ENCODE assay signal across 9 cellular contexts in genomic region chr4:42397256-42397634, GRCh38. TPM values are rescaled to one million over a fixed set of nuclear protein-coding genes. Genes with fewer than 3 reads are reported as not detected.
A peak's percentile ranks its signal among the peaks of the same experiment; 100 is the strongest.
DNase-seq lines count a peak whose midpoint lies in the region; ATAC-seq, FAIRE-seq and TF ChIP-seq lines count a peak whose summit lies in the region.
"Had no signal": no experiment of that assay in that cellular context is flagged by ENCODE, and none has a peak within 500 bp of the region (broad histone marks: within the 10 kb centered on the region; RNA-seq: fewer than 3 reads in every experiment).

SHISA3 (plus strand) TSS chr4:42397488; CDS start chr4:42398057, 569 bp downstream.

- peak; percentile 46 for ATAC-seq in GM19397 (IDR thresholded peaks at IDR 0.05; ENCODE audit: unreplicated experiment)
- peak; percentile 53 for ATAC-seq in activated T-helper 17 cell treated with anti-CD3 and anti-CD28 coated beads, Interleukin-2, amount 50 U/mL, for 72 hours (replicated peaks)
- ATAC-seq: K562 had no signal

- no peak within 1 kb of the TSS for H3K27ac ChIP-seq in HUES48 (ENCODE audit: low read depth, low read length)
- no peak within 1 kb of the TSS for H3K27ac ChIP-seq in smooth muscle cell (ENCODE audit: low read depth)

- H3K9me3 Mint-ChIP-seq in activated T-helper 17 cell treated with anti-CD3 and anti-CD28 coated beads, Interleukin-2, amount 50 U/mL, for 72 hours, result no peaks in the 10 kb centered on the region

- DNase-seq in COLO668 (lab: John Stamatoyannopoulos, UW; ENCODE audit: unreplicated experiment), result peak; percentile 47
- DNase-seq in smooth muscle cell (lab: John Stamatoyannopoulos, UW; ENCODE audit: unreplicated experiment), result no peak
- no peak for DNase-seq in COR-L47 (lab: John Stamatoyannopoulos, UW)
- no peak for DNase-seq in RCC 7860 (ENCODE audit: low spot score)

- H3K4me3 Mint-ChIP-seq in activated T-helper 17 cell treated with anti-CD3 and anti-CD28 coated beads, Interleukin-2, amount 50 U/mL, for 72 hours, result peak within 1 kb of the TSS; percentile 75

- under 1% methylated on average over 30 of the region's 31 CpGs for WGBS in smooth muscle cell (ENCODE audit: low lambda C conversion rate)

- TF ChIP-seq CTCF in smooth muscle cell (IDR thresholded peaks at IDR 0.05; ENCODE audit: borderline replicate concordance, insufficient read depth, poor library complexity, severe bottlenecking), result no peak

- H3K4me1 ChIP-seq in HUES48 (ENCODE audit: control insufficient read depth, insufficient read depth, low read length) (peaks cover 34% of the 10 kb centered on the region), smooth muscle cell (ENCODE audit: low read depth) (peaks cover 24% of the 10 kb centered on the region)

- H3K4me3 ChIP-seq in HUES48 (ENCODE audit: low read depth, low read length) (peak within 1 kb of the TSS; percentile 67), iPS-11a (ENCODE audit: low read depth, low read length) (peak within 1 kb of the TSS; percentile 58), smooth muscle cell (peak within 1 kb of the TSS; percentile 51)
- H3K4me3 ChIP-seq: K562 had no signal

- H3K27ac Mint-ChIP-seq in activated T-helper 17 cell treated with anti-CD3 and anti-CD28 coated beads, Interleukin-2, amount 50 U/mL, for 72 hours, result no peak within 1 kb of the TSS

- H3K36me3 Mint-ChIP-seq in activated T-helper 17 cell treated with anti-CD3 and anti-CD28 coated beads, Interleukin-2, amount 50 U/mL, for 72 hours (ENCODE audit: low read depth), result no peaks in the 10 kb centered on the region

- H3K9me3 ChIP-seq in HUES48 (ENCODE audit: control insufficient read depth, insufficient read depth, low read length) (no peaks in the 10 kb centered on the region), smooth muscle cell (replicated peaks; ENCODE audit: low read depth) (no peaks in the 10 kb centered on the region)

- H3K4me1 Mint-ChIP-seq in activated T-helper 17 cell treated with anti-CD3 and anti-CD28 coated beads, Interleukin-2, amount 50 U/mL, for 72 hours, result peaks cover 11% of the 10 kb centered on the region

- FAIRE-seq in RCC 7860 (lab: Jason Lieb, UNC), result no peak
- FAIRE-seq: K562 had no signal

- no peaks in the 10 kb centered on the region for H3K36me3 ChIP-seq in HUES48 (ENCODE audit: control insufficient read depth, insufficient read depth, low read length)
- no peaks in the 10 kb centered on the region for H3K36me3 ChIP-seq in smooth muscle cell (ENCODE audit: low read depth)

- H3K27me3 Mint-ChIP-seq in activated T-helper 17 cell treated with anti-CD3 and anti-CD28 coated beads, Interleukin-2, amount 50 U/mL, for 72 hours, result peaks cover 39% of the 10 kb centered on the region

- H4K20me1 ChIP-seq in smooth muscle cell (ENCODE audit: low read depth), result no peaks in the 10 kb centered on the region

- H3K9ac ChIP-seq in HUES48 (ENCODE audit: low read depth, low read length) (no peak within 1 kb of the TSS; the same call in 1 of the 2 replicates), smooth muscle cell (ENCODE audit: low read depth) (no peak within 1 kb of the TSS)

- peaks cover 76% of the 10 kb centered on the region for H3K27me3 ChIP-seq in HUES48 (ENCODE audit: control insufficient read depth, insufficient read depth, low read length)
- H3K27me3 ChIP-seq in smooth muscle cell (ENCODE audit: low read depth), result peaks cover 82% of the 10 kb centered on the region

- H3K79me2 ChIP-seq in smooth muscle cell (ENCODE audit: low read depth), result no peaks in the 10 kb centered on the region

- H3K4me2 ChIP-seq in smooth muscle cell, result peak within 1 kb of the TSS; percentile 90

- no peaks in the 10 kb centered on the region for H3F3A ChIP-seq in smooth muscle cell (ENCODE audit: low read depth)

- peak within 1 kb of the TSS; percentile 27 for H2AFZ ChIP-seq in smooth muscle cell (ENCODE audit: low read depth)

RNA-seq across cellular contexts. Expression of gene SHISA3, which starts in this region (rescaled TPM):
- not detected for total RNA-seq in activated T-helper 17 cell treated with anti-CD3 and anti-CD28 coated beads, Interleukin-2, amount 50 U/mL, for 72 hours
- total RNA-seq in smooth muscle cell, result not detected in 2 replicates
- polyA plus RNA-seq in smooth muscle cell, result not detected in 2 replicates
- total RNA-seq: K562 had no signal
- polyA plus RNA-seq: K562 had no signal

Comparison
In these comparisons a context has a peak if more than half of its experiments do, and no peak if none do; other contexts are left out.
1. Peak in ATAC-seq in activated T-helper 17 cell treated with anti-CD3 and anti-CD28 coated beads, Interleukin-2, amount 50 U/mL, for 72 hours; RNA of the gene not detected or under 1 TPM.